Comparison of ENCODE assay signal across 11 cellular contexts in the genomic region with DNA sequence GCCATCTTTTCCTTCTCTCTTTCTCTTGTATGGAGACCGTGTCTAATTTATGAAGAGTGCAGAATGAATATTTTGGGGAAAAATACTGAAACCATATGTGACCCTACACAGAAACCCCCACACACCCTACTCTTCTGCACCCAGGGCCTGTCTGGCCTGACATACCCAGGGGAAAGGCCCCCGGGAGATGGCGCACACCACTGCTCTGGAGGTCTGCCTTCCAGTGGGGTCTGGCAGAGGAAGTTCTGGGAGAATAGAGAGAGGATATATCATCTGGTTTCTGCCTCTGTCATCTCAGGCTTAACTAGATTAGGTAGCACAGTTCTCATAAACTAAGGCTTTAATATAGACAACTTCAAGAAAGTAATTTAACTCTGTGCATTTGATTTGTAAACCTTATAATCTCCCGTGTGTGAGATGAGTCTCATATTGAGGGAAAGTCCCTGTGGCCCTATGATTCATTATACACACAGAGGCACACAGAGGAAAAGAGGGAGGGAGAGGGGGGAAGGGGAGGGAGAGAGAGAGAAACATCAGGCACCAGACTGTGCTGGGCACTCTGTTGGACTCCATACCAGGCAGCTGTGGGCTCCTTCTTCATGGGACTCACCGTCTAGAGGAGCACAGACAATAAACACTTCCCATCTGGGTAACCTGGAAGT.
DNase-seq lines count a peak whose midpoint lies in the region; ATAC-seq and TF ChIP-seq lines count a peak whose summit lies in the region.
"Had no signal": no experiment of that assay in that cellular context is flagged by ENCODE, and none has a peak within 500 bp of the region (broad histone marks: within the 10 kb centered on the region; RNA-seq: fewer than 3 reads in every experiment).

No MANE protein-coding gene starts in this region.

- H3K4me1 Mint-ChIP-seq in activated T-helper 1 cell treated with anti-CD3 and anti-CD28 coated beads, Interleukin-12 subunit alpha, Interleukin-12 subunit beta, Interleukin-2, Interleukin-4 antibody, amounts not matched to agents 30 ng/mL and 10 ng/mL and 1 ng/mL, durations not matched to agents 14 hours and 24 hours and 36 hours (ENCODE audit: low read depth), result peaks cover 70% of the 10 kb centered on the region

- peak overlapping the region; percentile 54 for H3K27ac Mint-ChIP-seq in activated T-helper 1 cell treated with anti-CD3 and anti-CD28 coated beads, Interleukin-12 subunit alpha, Interleukin-12 subunit beta, Interleukin-2, Interleukin-4 antibody, amounts not matched to agents 30 ng/mL and 10 ng/mL and 1 ng/mL, durations not matched to agents 14 hours and 24 hours and 36 hours
- H3K27ac Mint-ChIP-seq: T-helper 17 cell had no signal

- TF ChIP-seq CTCF in upper lobe of left lung (IDR thresholded peaks at IDR 0.05), result no peak

- DNase-seq in stimulated activated CD4-positive, alpha-beta T cell treated with anti-CD3 and anti-CD28 coated beads, Interleukin-15, amount 100 ng/mL, for 24 hours, result peak; percentile 33
- no peak for DNase-seq in stimulated activated CD4-positive, alpha-beta T cell treated with anti-CD3 and anti-CD28 coated beads, Interleukin-4, amount 100 ng/mL, for 1 hour
- peak; percentile 14 for DNase-seq in activated T-helper 1 cell treated with anti-CD3 and anti-CD28 coated beads, Interleukin-12 subunit alpha, Interleukin-12 subunit beta, Interleukin-2, Interleukin-4 antibody, amounts not matched to agents 30 ng/mL and 10 ng/mL and 1 ng/mL, durations not matched to agents 14 hours and 24 hours and 36 hours (ENCODE audit: low spot score)
- DNase-seq in iris pigment epithelial cell (ENCODE audit: low read depth), result peak; percentile 78
- peak in 1 of 2 donors; percentile 55 for DNase-seq in upper lobe of left lung
- no peak for DNase-seq in NCI-H187 treated with DMSO at 0.1 percent for 48 hours (lab: John Stamatoyannopoulos, UW)
- DNase-seq in G401 (ENCODE audit: low spot score), result no peak
- DNase-seq: NCI-H1417 treated with DMSO at 0.1 percent for 48 hours, T-helper 17 cell had no signal

- H3K27me3 ChIP-seq in upper lobe of left lung, result no peaks in the 10 kb centered on the region

- peak overlapping the region in 3 of 4 donors; percentile 37 to 82 (median 80) for H3K27ac ChIP-seq in upper lobe of left lung

- ATAC-seq in upper lobe of left lung (ENCODE audit: low FRiP score in 2 of 2) (peak in 1 of 2 donors; percentile 70), GM19467 (IDR thresholded peaks at IDR 0.05; ENCODE audit: unreplicated experiment) (no peak)
- ATAC-seq: T-helper 17 cell had no signal

- H3K4me3 ChIP-seq in upper lobe of left lung, result no peak overlapping the region

- TF ChIP-seq POLR2A in upper lobe of left lung (IDR thresholded peaks at IDR 0.05), result no peak

- TF ChIP-seq EP300 in upper lobe of left lung (IDR thresholded peaks at IDR 0.05), result no peak

- no peaks in the 10 kb centered on the region for H3K9me3 ChIP-seq in upper lobe of left lung

- intact Hi-C loops in activated T-helper 1 cell treated with anti-CD3 and anti-CD28 coated beads, Interleukin-12 subunit alpha, Interleukin-12 subunit beta, Interleukin-2, Interleukin-4 antibody, amounts not matched to agents 30 ng/mL and 10 ng/mL and 1 ng/mL, durations not matched to agents 14 hours and 24 hours and 36 hours (cut with micrococcal nuclease), result loop anchor here (1.0 to 5.0 kb wide), 8 partner anchors 18 to 484 kb away; no protein-coding TSS in a partner anchor

- H3K4me3 Mint-ChIP-seq in activated T-helper 1 cell treated with anti-CD3 and anti-CD28 coated beads, Interleukin-12 subunit alpha, Interleukin-12 subunit beta, Interleukin-2, Interleukin-4 antibody, amounts not matched to agents 30 ng/mL and 10 ng/mL and 1 ng/mL, durations not matched to agents 14 hours and 24 hours and 36 hours, result no peak overlapping the region
- H3K4me3 Mint-ChIP-seq: CD4-positive, CD25-positive, alpha-beta regulatory T cell; T-helper 17 cell had no signal

- H3K9me3 Mint-ChIP-seq in activated T-helper 1 cell treated with anti-CD3 and anti-CD28 coated beads, Interleukin-12 subunit alpha, Interleukin-12 subunit beta, Interleukin-2, Interleukin-4 antibody, amounts not matched to agents 30 ng/mL and 10 ng/mL and 1 ng/mL, durations not matched to agents 14 hours and 24 hours and 36 hours, result no peaks in the 10 kb centered on the region

- in situ Hi-C loops in G401 (cut with HindIII; ENCODE audit: low sequenced_read_pairs), result no loop called here

- WGBS in upper lobe of left lung, 2 donors, result 70 to 72% methylated on average over 5 of the region's 5 CpGs

- H3K27me3 Mint-ChIP-seq in activated T-helper 1 cell treated with anti-CD3 and anti-CD28 coated beads, Interleukin-12 subunit alpha, Interleukin-12 subunit beta, Interleukin-2, Interleukin-4 antibody, amounts not matched to agents 30 ng/mL and 10 ng/mL and 1 ng/mL, durations not matched to agents 14 hours and 24 hours and 36 hours (ENCODE audit: insufficient read depth), result no peaks in the 10 kb centered on the region

- H3K36me3 ChIP-seq in upper lobe of left lung, result peaks cover 0 to 3% (median 0%) of the 10 kb centered on the region in 4 donors

- peaks cover 1% of the 10 kb centered on the region for H3K36me3 Mint-ChIP-seq in activated T-helper 1 cell treated with anti-CD3 and anti-CD28 coated beads, Interleukin-12 subunit alpha, Interleukin-12 subunit beta, Interleukin-2, Interleukin-4 antibody, amounts not matched to agents 30 ng/mL and 10 ng/mL and 1 ng/mL, durations not matched to agents 14 hours and 24 hours and 36 hours (ENCODE audit: low read depth)
- H3K36me3 Mint-ChIP-seq: CD4-positive, CD25-positive, alpha-beta regulatory T cell had no signal

- peaks cover 9 to 21% (median 13%) of the 10 kb centered on the region in 4 donors for H3K4me1 ChIP-seq in upper lobe of left lung

Comparison
In these comparisons a context has a peak if more than half of its experiments do, and no peak if none do; other contexts are left out.
1. DNase-seq: peak in stimulated activated CD4-positive, alpha-beta T cell treated with anti-CD3 and anti-CD28 coated beads, Interleukin-15, amount 100 ng/mL, for 24 hours (single experiment), activated T-helper 1 cell treated with anti-CD3 and anti-CD28 coated beads, Interleukin-12 subunit alpha, Interleukin-12 subunit beta, Interleukin-2, Interleukin-4 antibody, amounts not matched to agents 30 ng/mL and 10 ng/mL and 1 ng/mL, durations not matched to agents 14 hours and 24 hours and 36 hours (single experiment) and iris pigment epithelial cell (single experiment); none in stimulated activated CD4-positive, alpha-beta T cell treated with anti-CD3 and anti-CD28 coated beads, Interleukin-4, amount 100 ng/mL, for 1 hour (single experiment), NCI-H187 treated with DMSO at 0.1 percent for 48 hours (single experiment) and G401 (single experiment).